In genomic region chr5:424259-425110, GRCh38 we compare ENCODE assay signal across 1 cellular context.
TF ChIP-seq lines count a peak whose summit lies in the region.

No MANE protein-coding gene starts in this region.

TF ChIP-seq in SK-N-SH treated with all-trans-retinoic acid at 6 μM for 48 hours, 23 proteins besides CTCF, POLR2A, EP300 and RAD21 (continued from another document):
- no peak for TF ChIP-seq TSHZ2 (CRISPR knock-in tag; IDR thresholded peaks at IDR 0.05)
- TF ChIP-seq BACH2 (CRISPR knock-in tag; IDR thresholded peaks at IDR 0.05; ENCODE audit: borderline replicate concordance), result no peak
- no peak for TF ChIP-seq CSDC2 (CRISPR knock-in tag; IDR thresholded peaks at IDR 0.05)
- TF ChIP-seq PATZ1 (CRISPR knock-in tag; IDR thresholded peaks at IDR 0.05; ENCODE audit: borderline replicate concordance), result no peak
- TF ChIP-seq OSR1 (CRISPR knock-in tag; IDR thresholded peaks at IDR 0.05), result no peak
- TF ChIP-seq PPARA (CRISPR knock-in tag; IDR thresholded peaks at IDR 0.05; ENCODE audit: borderline replicate concordance), result no peak
- TF ChIP-seq SNAI2 (CRISPR knock-in tag; IDR thresholded peaks at IDR 0.05), result no peak
- TF ChIP-seq ISL1 (CRISPR knock-in tag; IDR thresholded peaks at IDR 0.05), result no peak
- no peak for TF ChIP-seq ZNF8 (CRISPR knock-in tag; IDR thresholded peaks at IDR 0.05)
TF ChIP-seq in SK-N-SH treated with all-trans-retinoic acid at 6 μM for 48 hours: peak in this region for 0.
